8 cellular contexts compared by ENCODE assay signal in the genomic region with DNA sequence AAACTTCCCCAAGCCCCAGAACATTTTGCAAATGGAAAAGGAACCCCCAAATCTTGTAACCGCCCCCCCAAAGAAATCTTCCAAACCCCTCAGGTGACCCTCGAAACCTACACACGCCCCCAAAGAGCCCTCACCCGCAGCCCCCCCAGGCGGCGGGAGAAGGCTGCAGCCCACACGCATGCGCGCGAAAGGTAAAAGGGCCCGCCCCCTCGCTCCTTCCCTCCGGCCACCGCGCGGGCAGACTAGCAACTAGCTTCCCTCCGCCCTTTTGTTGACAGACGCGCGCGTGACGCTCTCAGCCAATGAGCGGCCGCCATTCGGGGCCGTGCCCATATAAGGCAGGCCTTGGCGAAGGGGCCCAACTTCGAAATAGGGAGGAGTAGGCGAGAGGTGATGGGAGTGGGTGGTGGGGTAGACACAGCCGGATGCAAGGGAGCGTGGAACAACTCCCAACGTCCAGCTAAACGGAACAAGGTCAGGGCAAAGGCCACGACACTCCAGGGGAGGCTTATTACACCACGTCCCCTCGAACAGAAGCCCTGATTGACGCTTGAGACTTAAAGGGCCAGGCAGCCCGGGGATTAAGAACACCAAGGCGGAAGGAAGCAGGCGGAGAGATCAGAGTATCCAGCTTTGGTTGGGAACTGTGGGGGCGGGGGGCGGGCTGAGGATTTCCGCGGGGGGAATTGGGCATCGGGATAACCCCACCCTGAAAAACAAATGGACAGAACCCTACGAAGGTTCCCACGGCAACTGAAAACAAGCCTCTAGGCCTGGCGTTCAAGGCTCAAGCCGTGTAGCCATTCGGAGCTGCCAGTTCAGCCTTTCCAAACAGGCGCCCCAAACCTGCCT. TPM values are rescaled to one million over a fixed set of nuclear protein-coding genes. Genes with fewer than 3 reads are reported as not detected.
DNase-seq lines count a peak whose midpoint lies in the region; ATAC-seq and TF ChIP-seq lines count a peak whose summit lies in the region.

No MANE protein-coding gene starts in this region.

- no peaks in the 10 kb centered on the region for H3K27me3 Mint-ChIP-seq in dendritic cell treated with granulocyte-macrophage colony-stimulating factor and Interleukin-4, amounts not matched to agents 40 ng/mL and 50 ng/mL, for 4 days

- TF ChIP-seq CTCF in C4-2B (conservative IDR thresholded peaks at IDR 0.05): no peak

- peak overlapping the region; percentile 90 for H3K27ac ChIP-seq in C4-2B

- H3K27ac Mint-ChIP-seq in dendritic cell treated with granulocyte-macrophage colony-stimulating factor and Interleukin-4, amounts not matched to agents 40 ng/mL and 50 ng/mL, for 4 days: peak overlapping the region; percentile 80

- peak; percentile 95 for ATAC-seq in GM19395 (IDR thresholded peaks at IDR 0.05; ENCODE audit: unreplicated experiment)
- peak; percentile 79 for ATAC-seq in HG03558 (IDR thresholded peaks at IDR 0.05; ENCODE audit: extremely low read depth, unreplicated experiment)
- peak; percentile 89 for ATAC-seq in left lobe of liver

- peak; percentile 99 for DNase-seq in NCI-H748 treated with DMSO at 0.1 percent for 48 hours (lab: John Stamatoyannopoulos, UW)
- peak; percentile 95 to 96 for DNase-seq in activated CD4-positive, alpha-beta T cell treated with anti-CD3 and anti-CD28 coated beads, Interleukin-2, amount 50 U/mL, for 4 hours
- DNase-seq in left lobe of liver (ENCODE audit: low spot score): peak; percentile 100
- peak; percentile 96 to 97 for DNase-seq in stimulated activated CD4-positive, alpha-beta T cell treated with anti-CD3 and anti-CD28 coated beads, Interleukin-2, amount 100 ng/mL, for 24 hours

- peak overlapping the region; percentile 95 for H3K4me3 Mint-ChIP-seq in dendritic cell treated with granulocyte-macrophage colony-stimulating factor and Interleukin-4, amounts not matched to agents 40 ng/mL and 50 ng/mL, for 4 days

- H3K4me1 Mint-ChIP-seq in dendritic cell treated with granulocyte-macrophage colony-stimulating factor and Interleukin-4, amounts not matched to agents 40 ng/mL and 50 ng/mL, for 4 days (ENCODE audit: low read depth): peaks cover 66% of the 10 kb centered on the region

- no peaks in the 10 kb centered on the region for H3K9me3 Mint-ChIP-seq in dendritic cell treated with granulocyte-macrophage colony-stimulating factor and Interleukin-4, amounts not matched to agents 40 ng/mL and 50 ng/mL, for 4 days

- H3K36me3 Mint-ChIP-seq in dendritic cell treated with granulocyte-macrophage colony-stimulating factor and Interleukin-4, amounts not matched to agents 40 ng/mL and 50 ng/mL, for 4 days (ENCODE audit: low read depth): peaks cover 57% of the 10 kb centered on the region

- intact Hi-C loops in dendritic cell treated with granulocyte-macrophage colony-stimulating factor and Interleukin-4, amounts not matched to agents 40 ng/mL and 50 ng/mL, for 4 days (cut with micrococcal nuclease): loop anchor here (1.0 kb wide), 2 partner anchors 13 to 25 kb away; partner anchors contain the start of genes FBXO46 and QPCTL

RNA-seq across cellular contexts. Expression of gene FBXO46, which starts 13.3 kb away (rescaled TPM):
- 8.2 TPM for total RNA-seq in left lobe of liver

RNA-seq across cellular contexts. Expression of gene MEIOSIN, which starts 15.9 kb away (rescaled TPM):
- not detected for total RNA-seq in left lobe of liver

RNA-seq across cellular contexts. Expression of gene QPCTL, which starts 24.9 kb away (rescaled TPM):
- 7.8 TPM for total RNA-seq in left lobe of liver

RNA-seq across cellular contexts. Expression of gene SNRPD2, which starts 25.6 kb away (rescaled TPM):
- 91.2 TPM for total RNA-seq in left lobe of liver

RNA-seq across cellular contexts. Expression of gene GIPR, which starts 49.3 kb away (rescaled TPM):
- 0.18 TPM for total RNA-seq in left lobe of liver

Comparison
In these comparisons a context has a peak if more than half of its experiments do, and no peak if none do; other contexts are left out.
1. Peak in every context shown above with its lines: DNase-seq, ATAC-seq and H3K27ac ChIP-seq.